In genomic region chr10:24762161-24762924, GRCh38 we compare ENCODE assay signal across 16 cellular contexts. TPM values are rescaled to one million over a fixed set of nuclear protein-coding genes. Genes with fewer than 3 reads are reported as not detected.
DNase-seq lines count a peak whose midpoint lies in the region; ATAC-seq, FAIRE-seq and TF ChIP-seq lines count a peak whose summit lies in the region.
"Had no signal": no experiment of that assay in that cellular context is flagged by ENCODE, and none has a peak within 500 bp of the region (broad histone marks: within the 10 kb centered on the region; RNA-seq: fewer than 3 reads in every experiment).

No MANE protein-coding gene starts in this region.

- peak overlapping the region; percentile 76 for H3K27ac ChIP-seq in BLaER1
- no peak overlapping the region for H3K27ac ChIP-seq in mammary epithelial cell (ENCODE audit: insufficient read depth, low read depth, low read length)
- peak overlapping the region; percentile 23 for H3K27ac ChIP-seq in mesendoderm (ENCODE audit: low read depth, low read length)
- H3K27ac ChIP-seq in kidney (ENCODE audit: low read depth in 2 of 2, low read length in 2 of 2) = no peak overlapping the region
- H3K27ac ChIP-seq: esophagus squamous epithelium, SK-N-MC had no signal

- H3K9ac ChIP-seq in BLaER1 (peak overlapping the region; percentile 11; the same call in 1 of the 2 replicates), mammary epithelial cell (ENCODE audit: insufficient read depth, low read length) (peak overlapping the region; percentile 0), mesendoderm (ENCODE audit: low read length) (no peak overlapping the region), kidney (ENCODE audit: low read length in 2 of 2) (no peak overlapping the region)

- peak; percentile 7 for DNase-seq in KBM-7
- no peak for DNase-seq in mammary epithelial cell
- DNase-seq in mesendoderm = peak; percentile 9
- DNase-seq in activated CD4-positive, alpha-beta T cell treated with anti-CD3 and anti-CD28 coated beads, Interleukin-2, amount 50 U/mL, for 48 hours = no peak
- DNase-seq in occipital lobe (lab: John Stamatoyannopoulos, UW) = no peak
- no peak for DNase-seq in kidney
- DNase-seq: activated CD4-positive, CD25-positive, alpha-beta regulatory T cell treated with anti-CD3 and anti-CD28 coated beads, Interleukin-2, amount 50 U/mL, for 72 hours; esophagus squamous epithelium; NCI-H1092; NCI-H526 treated with DMSO at 0.1 percent for 48 hours had no signal

- H3K56ac ChIP-seq in mesendoderm (ENCODE audit: low read length) = no peak overlapping the region

- H3K18ac ChIP-seq in mesendoderm (ENCODE audit: low read length) = no peak overlapping the region

- no peaks in the 10 kb centered on the region for H3K79me1 ChIP-seq in mesendoderm (ENCODE audit: low read length)

- H4K8ac ChIP-seq in mesendoderm (ENCODE audit: low read depth, low read length) = no peak overlapping the region

- no peak overlapping the region for H2BK5ac ChIP-seq in mesendoderm (ENCODE audit: low read length)

- H3K4me1 ChIP-seq in BLaER1 = peaks cover 40% of the 10 kb centered on the region
- H3K4me1 ChIP-seq in mammary epithelial cell (ENCODE audit: insufficient read depth, low read length) = peaks cover 13% of the 10 kb centered on the region
- no peaks in the 10 kb centered on the region for H3K4me1 ChIP-seq in mesendoderm (ENCODE audit: control insufficient read depth, low read depth, low read length)
- H3K4me1 ChIP-seq in kidney (ENCODE audit: control insufficient read depth in 1 of 2, insufficient read depth in 1 of 2, low read depth in 1 of 2, low read length in 2 of 2) = peaks cover 4% of the 10 kb centered on the region in 2 donors
- H3K4me1 ChIP-seq: esophagus squamous epithelium had no signal

- H4K5ac ChIP-seq in mesendoderm (ENCODE audit: low read length) = no peak overlapping the region

- no peak overlapping the region for H2BK120ac ChIP-seq in mesendoderm (ENCODE audit: low read depth, low read length)

- CTCF ChIA-PET in mammary epithelial cell (lab: Charles Lee; ENCODE audit: low non-redundant PET) = no interaction called here

- WGBS in mammary epithelial cell (ENCODE audit: low coverage, missing lambda C conversion rate) = 79% methylated on average over 8 of the region's 8 CpGs
- WGBS in mesendoderm (ENCODE audit: extremely low coverage, insufficient coverage, low lambda C conversion rate) = 100% methylated on average over 1 of the region's 8 CpGs

- peaks cover 6% of the 10 kb centered on the region; the same call in 1 of the 2 replicates for H3K36me3 ChIP-seq in BLaER1
- no peaks in the 10 kb centered on the region for H3K36me3 ChIP-seq in mammary epithelial cell (ENCODE audit: insufficient read depth, low read length)
- H3K36me3 ChIP-seq in mesendoderm (ENCODE audit: control insufficient read depth, insufficient read depth, low read length) = no peaks in the 10 kb centered on the region
- no peaks in the 10 kb centered on the region for H3K36me3 ChIP-seq in kidney (ENCODE audit: control insufficient read depth in 1 of 2, insufficient read depth in 2 of 2, low read length in 2 of 2)
- H3K36me3 ChIP-seq: esophagus squamous epithelium had no signal

- H4K20me1 ChIP-seq in BLaER1 (no peaks in the 10 kb centered on the region), mammary epithelial cell (ENCODE audit: insufficient read depth, low read length) (no peaks in the 10 kb centered on the region)

- dilution Hi-C loops in mammary epithelial cell (cut with HindIII; ENCODE audit: low sequenced_read_pairs) = no loop called here

- H2AFZ ChIP-seq in mammary epithelial cell (ENCODE audit: low read depth, low read length) = peak overlapping the region; percentile 59

- no peaks in the 10 kb centered on the region for H3K79me2 ChIP-seq in mammary epithelial cell (ENCODE audit: insufficient read depth, low read length)
- H3K79me2 ChIP-seq in mesendoderm (ENCODE audit: control insufficient read depth, insufficient read depth, low read length) = no peaks in the 10 kb centered on the region

- no peak overlapping the region for H3K4ac ChIP-seq in mesendoderm (ENCODE audit: low read depth, low read length)

- H2AK5ac ChIP-seq in mesendoderm (ENCODE audit: low read length) = no peak overlapping the region

- ATAC-seq in HG02938 (IDR thresholded peaks at IDR 0.05; ENCODE audit: unreplicated experiment) = no peak
- ATAC-seq: stimulated activated memory B cell treated with anti-CD40 and anti-IgM and Interleukin-4, amounts not matched to agents 10 μg/mL and 1 μg/mL and 100 μg/mL, for 72 hours had no signal

- BruUV-seq in mammary epithelial cell (replicated peaks; lab: Mats Ljungman, UMichigan) = no TSS peak

- H3K23ac ChIP-seq in mesendoderm (ENCODE audit: low read length) = no peak overlapping the region

- no peak for TF ChIP-seq CTCF in mammary epithelial cell (conservative IDR thresholded peaks at IDR 0.05 in 1 of 2, IDR thresholded peaks at IDR 0.05 in 1 of 2; ENCODE audit: extremely low read depth in 1 of 2, insufficient read depth in 1 of 2, low read depth in 1 of 2, low read length in 2 of 2)
- TF ChIP-seq CTCF in kidney (IDR thresholded peaks at IDR 0.05; ENCODE audit: borderline replicate concordance, extremely low read depth, insufficient read depth) = no peak

- in situ Hi-C loops in KBM-7 (cut with MboI; ENCODE audit: low pct_unique_long_range_greater_than_20kb, low sequenced_read_pairs) = no loop called here
- in situ Hi-C loops in mammary epithelial cell (cut with MboI; ENCODE audit: low sequenced_read_pairs in 2 of 2) = no loop called here

- peaks cover 57% of the 10 kb centered on the region for H3K9me3 ChIP-seq in BLaER1
- H3K9me3 ChIP-seq in mammary epithelial cell (replicated peaks; ENCODE audit: insufficient read depth, low read length) = peaks cover 5% of the 10 kb centered on the region
- H3K9me3 ChIP-seq in kidney (ENCODE audit: control insufficient read depth in 1 of 2, low read length in 2 of 2) = no peaks in the 10 kb centered on the region
- H3K9me3 ChIP-seq: esophagus squamous epithelium had no signal

- H3K27me3 ChIP-seq in BLaER1 = no peaks in the 10 kb centered on the region
- H3K27me3 ChIP-seq in mammary epithelial cell (ENCODE audit: insufficient read depth, low read length) = no peaks in the 10 kb centered on the region
- no peaks in the 10 kb centered on the region for H3K27me3 ChIP-seq in mesendoderm (ENCODE audit: insufficient read depth, low read length, poor library complexity)
- H3K27me3 ChIP-seq: esophagus squamous epithelium had no signal

- no peak for FAIRE-seq in kidney (lab: Jason Lieb, UNC)
- FAIRE-seq: bronchial epithelial cell, islet of Langerhans had no signal

- peak overlapping the region; percentile 67 for H3K4me2 ChIP-seq in BLaER1
- H3K4me2 ChIP-seq in mammary epithelial cell (ENCODE audit: insufficient read depth, low read depth, low read length) = peak overlapping the region; percentile 19
- no peak overlapping the region for H3K4me2 ChIP-seq in mesendoderm (ENCODE audit: low read length)

- H3K4me3 ChIP-seq in BLaER1 (no peak overlapping the region; the same call in 1 of the 2 replicates), mammary epithelial cell (replicated peaks in 1 of 3; ENCODE audit: insufficient read depth in 1 of 3, low read depth in 2 of 3, low read length in 3 of 3) (no peak overlapping the region), mesendoderm (ENCODE audit: low read length) (no peak overlapping the region), kidney (ENCODE audit: low read length in 2 of 2) (no peak overlapping the region)
- H3K4me3 ChIP-seq: esophagus squamous epithelium, SK-N-MC had no signal

- intact Hi-C loops in mammary epithelial cell (cut with micrococcal nuclease) = no loop called here
- intact Hi-C loops in kidney (cut with DNase I) = no loop called here

- peak overlapping the region; percentile 92 for H2BK15ac ChIP-seq in mesendoderm (replicated peaks; ENCODE audit: low read depth)

RNA-seq across cellular contexts. Expression of gene ARHGAP21, which starts 38.7 kb away (rescaled TPM):
- 100 to 1,000 TPM; 131 to 207 TPM for total RNA-seq in mammary epithelial cell
- 91.6 TPM for polyA plus RNA-seq in mammary epithelial cell
- polyA minus RNA-seq in mammary epithelial cell = 242 TPM
- polyA plus RNA-seq in mesendoderm (2013, experiment 1 of 2) = 28.4 TPM
- polyA plus RNA-seq in mesendoderm (2013, experiment 2 of 2) = 27.2 TPM
- total RNA-seq in occipital lobe = 338 TPM
- 74.3 TPM for total RNA-seq in kidney
- 12.7 TPM for polyA plus RNA-seq in kidney (ENCODE audit: insufficient read depth, low read depth, low replicate concordance)

Comparison
In these comparisons a context has a peak if more than half of its experiments do, and no peak if none do; other contexts are left out.
1. H3K27ac ChIP-seq: peak in BLaER1 (single experiment) and mesendoderm (single experiment); none in mammary epithelial cell (single experiment) and kidney (0 of 2).
2. H3K9ac ChIP-seq: peak in BLaER1 (single experiment) and mammary epithelial cell (single experiment); none in mesendoderm (single experiment) and kidney (0 of 2).
3. DNase-seq: peak in KBM-7 (single experiment) and mesendoderm (single experiment); none in mammary epithelial cell (single experiment), activated CD4-positive, alpha-beta T cell treated with anti-CD3 and anti-CD28 coated beads, Interleukin-2, amount 50 U/mL, for 48 hours (0 of 2), occipital lobe (single experiment) and kidney (single experiment).